In the genomic region with DNA sequence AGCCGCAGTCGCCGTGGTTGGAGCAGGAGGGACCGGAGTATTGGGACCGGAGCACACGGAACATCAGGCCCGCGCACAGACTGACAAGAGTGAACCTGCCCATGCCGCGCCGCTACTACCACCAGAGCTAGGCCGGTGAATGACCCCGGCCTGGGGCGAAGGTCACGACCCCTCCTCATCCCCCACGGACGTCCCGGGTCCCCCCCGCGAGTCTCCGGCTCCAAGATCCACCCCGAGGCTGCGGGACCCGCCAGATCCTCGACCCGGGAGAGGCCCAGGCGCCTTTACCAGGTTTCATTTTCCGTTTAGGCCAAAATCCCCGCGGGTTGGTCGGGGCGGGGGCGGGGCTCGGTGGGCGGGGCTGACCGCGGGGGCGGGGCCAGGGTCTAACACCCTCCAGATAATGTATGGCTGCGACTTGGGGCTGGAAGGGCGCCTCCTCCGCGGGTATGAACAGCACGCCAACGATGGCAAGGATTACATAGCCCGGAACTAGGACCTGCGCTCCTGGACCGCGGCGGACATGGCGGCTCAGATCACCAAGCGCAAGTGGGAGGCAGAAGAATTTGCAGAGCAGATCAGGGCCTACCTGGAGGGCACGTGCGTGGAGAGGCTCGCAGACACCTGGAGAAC, we compare ENCODE assay signal across 8 cellular contexts. TPM values are rescaled to one million over a fixed set of nuclear protein-coding genes. Genes with fewer than 3 reads are reported as not detected.
DNase-seq lines count a peak whose midpoint lies in the region; ATAC-seq and TF ChIP-seq lines count a peak whose summit lies in the region.

No MANE protein-coding gene starts in this region.

- H3K27ac ChIP-seq in Peyer's patch (peak overlapping the region in 3 of 4 donors; percentile 83 to 99 (median 99)), rectal smooth muscle tissue (ENCODE audit: low read depth, low read length) (peak overlapping the region; percentile 89), uterus (peak overlapping the region in 1 of 2 donors; percentile 92)

- H3K36me3 ChIP-seq in Peyer's patch: no peaks in the 10 kb centered on the region
- no peaks in the 10 kb centered on the region for H3K36me3 ChIP-seq in rectal smooth muscle tissue (ENCODE audit: control insufficient read depth, insufficient read depth, low read length)
- no peaks in the 10 kb centered on the region for H3K36me3 ChIP-seq in uterus

- no peaks in the 10 kb centered on the region for H3K9me3 ChIP-seq in Peyer's patch
- H3K9me3 ChIP-seq in uterus: no peaks in the 10 kb centered on the region

- H3K27me3 ChIP-seq in Peyer's patch (no peaks in the 10 kb centered on the region), rectal smooth muscle tissue (ENCODE audit: control insufficient read depth, insufficient read depth, low read length) (no peaks in the 10 kb centered on the region), uterus (no peaks in the 10 kb centered on the region)

- DNase-seq in G401 (ENCODE audit: low spot score) (peak; percentile 61), Peyer's patch (peak in 2 of 3 donors; percentile 89 to 92), globus pallidus (ENCODE audit: low spot score) (peak; percentile 41), uterus (peak; percentile 71 to 78), middle frontal gyrus (ENCODE audit: extremely low spot score, low spot score) (no peak)
- peak; percentile 57 to 78 (median 71) for DNase-seq in activated naive CD4-positive, alpha-beta T cell (lab: John Stamatoyannopoulos, UW)

- in situ Hi-C loops in G401 (cut with HindIII; ENCODE audit: low sequenced_read_pairs): no loop called here

- no peaks in the 10 kb centered on the region for H3K4me1 ChIP-seq in Peyer's patch
- peaks cover 3% of the 10 kb centered on the region for H3K4me1 ChIP-seq in rectal smooth muscle tissue (ENCODE audit: control insufficient read depth, insufficient read depth, low read length)
- no peaks in the 10 kb centered on the region for H3K4me1 ChIP-seq in uterus

- ATAC-seq in HG02885 (IDR thresholded peaks at IDR 0.05; ENCODE audit: poor library complexity, unreplicated experiment): peak; percentile 73

- intact Hi-C loops in uterus (cut with DNase I; ENCODE audit: low total_unique reads): no loop called here

- H3K9ac ChIP-seq in rectal smooth muscle tissue (ENCODE audit: low read length): peak overlapping the region; percentile 46

- peak; percentile 53 to 83 for TF ChIP-seq POLR2A in Peyer's patch (IDR thresholded peaks at IDR 0.05)
- TF ChIP-seq POLR2A in uterus (IDR thresholded peaks at IDR 0.05): peak in 1 of 2 donors; percentile 40

- H3K4me3 ChIP-seq in Peyer's patch (peak overlapping the region in 3 of 4 donors; percentile 54 to 86 (median 73)), rectal smooth muscle tissue (ENCODE audit: low read length) (peak overlapping the region; percentile 77), uterus (peak overlapping the region in 1 of 2 donors; percentile 55)

- TF ChIP-seq CTCF in Peyer's patch (IDR thresholded peaks at IDR 0.05) (peak in 1 of 6 experiments; percentile 12), uterus (IDR thresholded peaks at IDR 0.05) (no peak)

RNA-seq across cellular contexts. Expression of gene HLA-A, which starts 15.4 kb away (rescaled TPM):
- total RNA-seq in G401 (2014; rRNA removed; shearing (Covaris generic)): 59.4 and 61.4 TPM in 2 replicates
- total RNA-seq in Peyer's patch (1,000 to 10,000 TPM in 3 of 4 donors, 100 to 1,000 TPM in 1; 296 to 1,668 (median 1,428) TPM), uterus (100 to 1,000 TPM; 160 to 722 (median 625) TPM)
